Comparison of ENCODE assay signal across 8 cellular contexts in genomic region chr9:35102769-35103659, GRCh38. TPM values are rescaled to one million over a fixed set of nuclear protein-coding genes. Genes with fewer than 3 reads are reported as not detected.
DNase-seq lines count a peak whose midpoint lies in the region; ATAC-seq and TF ChIP-seq lines count a peak whose summit lies in the region.

STOML2 (minus strand) TSS chr9:35103131; CDS start chr9:35103094, 37 bp downstream.

- no peaks in the 10 kb centered on the region for H3K9me3 ChIP-seq in spleen

- H3K27ac ChIP-seq in caudate nucleus (ENCODE audit: low read depth, low read length) (peak within 1 kb of the TSS; percentile 95), spleen (peak within 1 kb of the TSS; percentile 69 to 92 (median 88))

- 1 to 2% (median 1%) methylated on average over 39 to 57 of the region's 57 CpGs for WGBS in spleen, 5 donors

- peaks cover 45% of the 10 kb centered on the region for H3K36me3 Mint-ChIP-seq in activated B cell treated with CpG ODN at 0.5 μM for 24 hours (ENCODE audit: low read depth)

- peak; percentile 97 for DNase-seq in AG08395 (ENCODE audit: low spot score)
- peak; percentile 96 for DNase-seq in NCI-H345 (lab: John Stamatoyannopoulos, UW)
- peak; percentile 82 for DNase-seq in activated B cell treated with CpG ODN at 0.5 μM for 24 hours
- DNase-seq in caudate nucleus (lab: John Stamatoyannopoulos, UW) = peak; percentile 56 to 99 (median 92)
- DNase-seq in inferior parietal cortex (ENCODE audit: extremely low spot score) = peak; percentile 96
- DNase-seq in spleen = peak; percentile 97

- H3K4me3 ChIP-seq in spleen = peak within 1 kb of the TSS; percentile 58 to 86 (median 64)

- peak within 1 kb of the TSS; percentile 97 for H3K4me3 Mint-ChIP-seq in activated B cell treated with CpG ODN at 0.5 μM for 24 hours

- intact Hi-C loops in activated B cell treated with CpG ODN at 0.5 μM for 24 hours (cut with micrococcal nuclease) = loop anchor here (1.0 to 2.0 kb wide), 6 partner anchors 8 to 629 kb away; partner anchors contain the start of genes CREB3, DNAJB5, TLN1 and VCP
- intact Hi-C loops in spleen (cut with DNase I; ENCODE audit: low total_unique reads) = no loop called here

- H3K4me1 ChIP-seq in spleen = peaks cover 16 to 40% (median 26%) of the 10 kb centered on the region in 6 donors

- H3K9me3 Mint-ChIP-seq in activated B cell treated with CpG ODN at 0.5 μM for 24 hours = no peaks in the 10 kb centered on the region

- H3K27me3 Mint-ChIP-seq in activated B cell treated with CpG ODN at 0.5 μM for 24 hours = no peaks in the 10 kb centered on the region

- in situ Hi-C loops in GM18951 (cut with MboI; ENCODE audit: low sequenced_read_pairs, unreplicated experiment) = no loop called here

- no peak for TF ChIP-seq CTCF in activated B cell treated with CpG ODN at 0.5 μM for 24 hours (IDR thresholded peaks at IDR 0.05)
- peak in 2 of 11 experiments; percentile 18 to 40 for TF ChIP-seq CTCF in spleen (IDR thresholded peaks at IDR 0.05 in 8 of 11, conservative IDR thresholded peaks at IDR 0.05 in 3 of 11)

- POLR2A ChIA-PET in activated B cell treated with CpG ODN at 0.5 μM for 24 hours (lab: Charles Lee) = interaction anchor here (0.6 to 3.0 kb wide), 16 partner anchors 9 to 555 kb away, joined by 3 to 38 read pairs (median 5); partner anchors contain the start of genes ATOSB, CCDC107, DNAJB5 and FANCG

- peaks cover 25% of the 10 kb centered on the region for H3K4me1 Mint-ChIP-seq in activated B cell treated with CpG ODN at 0.5 μM for 24 hours

- no peaks in the 10 kb centered on the region for H3K27me3 ChIP-seq in spleen (replicated peaks in 1 of 7)

- CTCF ChIA-PET in activated B cell treated with CpG ODN at 0.5 μM for 24 hours (lab: Charles Lee) = interaction anchor here (0.8 to 1.9 kb wide), 4 partner anchors 8 to 203 kb away, joined by 3 to 6 read pairs (median 3); partner anchors contain the start of gene VCP

- TF ChIP-seq POLR2A in GM18951 (IDR thresholded peaks at IDR 0.05; ENCODE audit: extremely low read depth, insufficient read depth, insufficient read length) (peak; percentile 78), spleen (IDR thresholded peaks at IDR 0.05) (peak in 2 of 3 donors; percentile 45 to 67)

- peak; percentile 93 for ATAC-seq in HG03196 (IDR thresholded peaks at IDR 0.05; ENCODE audit: unreplicated experiment)
- peak; percentile 97 for ATAC-seq in activated B cell treated with CpG ODN at 0.5 μM for 24 hours (ENCODE audit: low read depth)

- peaks cover 0 to 72% (median 60%) of the 10 kb centered on the region in 6 donors for H3K36me3 ChIP-seq in spleen

- peak within 1 kb of the TSS; percentile 97 for H3K27ac Mint-ChIP-seq in activated B cell treated with CpG ODN at 0.5 μM for 24 hours

RNA-seq across cellular contexts. Expression of gene STOML2, which starts in this region (rescaled TPM):
- total RNA-seq in activated B cell treated with CpG ODN at 0.5 μM for 24 hours (108 and 113 TPM in 2 replicates), spleen (10 to 100 TPM; 54.2 to 75.5 (median 58.7) TPM)
- polyA plus RNA-seq in spleen = 10 to 100 TPM; 56.9 to 80.7 (median 72.0) TPM

Comparison
In these comparisons a context has a peak if more than half of its experiments do, and no peak if none do; other contexts are left out.
1. Peak in every context shown above with its lines: DNase-seq, ATAC-seq, H3K4me3 ChIP-seq and H3K27ac ChIP-seq.